12 cellular contexts compared by ENCODE assay signal in genomic region chr1:19735419-19736127, GRCh38.
DNase-seq lines count a peak whose midpoint lies in the region; ATAC-seq and TF ChIP-seq lines count a peak whose summit lies in the region.
"Had no signal": no experiment of that assay in that cellular context is flagged by ENCODE, and none has a peak within 500 bp of the region (broad histone marks: within the 10 kb centered on the region; RNA-seq: fewer than 3 reads in every experiment).

No MANE protein-coding gene starts in this region.

- H3F3A ChIP-seq in GM23248 (ENCODE audit: insufficient read depth), result peaks cover 11% of the 10 kb centered on the region

- no peak overlapping the region for H2AFZ ChIP-seq in GM23248
- H2AFZ ChIP-seq in Karpas-422 (ENCODE audit: low read length), result no peak overlapping the region

- DNase-seq in GM23248 (peak; percentile 99), adrenal gland (peak; percentile 86 to 96 (median 94)), right atrium auricular region (ENCODE audit: low spot score) (peak; percentile 84), stomach (no peak), Karpas-422 (no peak), Peyer's patch (no peak), NCI-H2171 (lab: John Stamatoyannopoulos, UW) (no peak)
- DNase-seq: activated B cell treated with CpG ODN at 0.5 μM for 24 hours; GF-D8; NK-92 treated with Interleukin-12 subunit alpha and Interleukin-12 subunit beta, amount 100 ng/mL, for 24 hours; stimulated activated CD4-positive, alpha-beta T cell treated with anti-CD3 and anti-CD28 coated beads, Interleukin-12 subunit alpha, Interleukin-12 subunit beta, amount 100 ng/mL, for 4 hours had no signal

- peak overlapping the region; percentile 38; the same call in 1 of the 2 replicates for H3K4me3 ChIP-seq in GM23248
- no peak overlapping the region for H3K4me3 ChIP-seq in adrenal gland
- no peak overlapping the region for H3K4me3 ChIP-seq in right atrium auricular region
- no peak overlapping the region for H3K4me3 ChIP-seq in stomach
- H3K4me3 ChIP-seq in Karpas-422 (ENCODE audit: low read length), result no peak overlapping the region
- H3K4me3 ChIP-seq in Peyer's patch, result no peak overlapping the region

- H4K20me1 ChIP-seq in GM23248 (ENCODE audit: insufficient read depth), result no peaks in the 10 kb centered on the region
- no peaks in the 10 kb centered on the region for H4K20me1 ChIP-seq in Karpas-422 (ENCODE audit: insufficient read depth, low read depth, low read length)

- H3K4me2 ChIP-seq in GM23248 (ENCODE audit: unreplicated experiment) (peak overlapping the region; percentile 68), Karpas-422 (ENCODE audit: low read depth, low read length, poor library complexity, severe bottlenecking) (no peak overlapping the region)

- H3K27me3 ChIP-seq in GM23248 (replicated peaks; ENCODE audit: insufficient read depth) (no peaks in the 10 kb centered on the region), adrenal gland (no peaks in the 10 kb centered on the region), right atrium auricular region (no peaks in the 10 kb centered on the region), stomach (no peaks in the 10 kb centered on the region), Karpas-422 (ENCODE audit: low read length) (no peaks in the 10 kb centered on the region), Peyer's patch (no peaks in the 10 kb centered on the region)

- H3K9me3 ChIP-seq in GM23248 (ENCODE audit: low read depth) (no peaks in the 10 kb centered on the region), adrenal gland (replicated peaks in 1 of 3) (no peaks in the 10 kb centered on the region), right atrium auricular region (peaks cover 0 to 5% of the 10 kb centered on the region in 2 donors), stomach (peaks cover 0 to 4% (median 1%) of the 10 kb centered on the region in 4 donors), Karpas-422 (ENCODE audit: low read length) (no peaks in the 10 kb centered on the region; the same call in 1 of the 2 replicates), Peyer's patch (peaks cover 0 to under 1% (median 0%) of the 10 kb centered on the region in 4 donors)

- no peak for TF ChIP-seq CTCF in adrenal gland (IDR thresholded peaks at IDR 0.05)
- no peak for TF ChIP-seq CTCF in right atrium auricular region (IDR thresholded peaks at IDR 0.05)
- no peak for TF ChIP-seq CTCF in stomach (IDR thresholded peaks at IDR 0.05)
- no peak for TF ChIP-seq CTCF in Peyer's patch (IDR thresholded peaks at IDR 0.05)

- in situ Hi-C loops in GM23248 (cut with MboI), result no loop called here

- H3K4me1 ChIP-seq in GM23248 (ENCODE audit: insufficient read depth) (peaks cover 21% of the 10 kb centered on the region), adrenal gland (replicated peaks in 1 of 2) (peaks cover 6 to 17% of the 10 kb centered on the region in 2 donors), right atrium auricular region (peaks cover 0 to 23% of the 10 kb centered on the region in 2 donors), stomach (peaks cover 10 to 50% (median 27%) of the 10 kb centered on the region in 4 donors), Karpas-422 (ENCODE audit: low read length) (no peaks in the 10 kb centered on the region), Peyer's patch (peaks cover 0 to 15% (median 0%) of the 10 kb centered on the region in 4 donors)

- H3K36me3 ChIP-seq in GM23248 (ENCODE audit: low read depth) (no peaks in the 10 kb centered on the region), adrenal gland (replicated peaks in 1 of 2) (peaks cover 0 to 3% of the 10 kb centered on the region in 2 donors), right atrium auricular region (no peaks in the 10 kb centered on the region), stomach (peaks cover 3 to 74% (median 67%) of the 10 kb centered on the region in 4 donors), Karpas-422 (ENCODE audit: insufficient read depth, low read length) (no peaks in the 10 kb centered on the region), Peyer's patch (peaks cover 0 to 11% (median 0%) of the 10 kb centered on the region in 3 donors)

- WGBS in GM23248 (ENCODE audit: low coverage in 1 of 2, low lambda C conversion rate in 2 of 2, missing lambda C conversion rate in 2 of 2), 2 experiments, result 2 to 4% methylated on average over 10 of the region's 10 CpGs
- WGBS in adrenal gland, 4 donors, result 29 to 40% (median 38%) methylated on average over 10 of the region's 10 CpGs
- 58 to 74% (median 64%) methylated on average over 10 of the region's 10 CpGs for WGBS in stomach, 5 donors

- H3K9me2 ChIP-seq in GM23248 (ENCODE audit: insufficient read depth), result no peaks in the 10 kb centered on the region
- H3K9me2 ChIP-seq in Karpas-422 (replicated peaks; ENCODE audit: insufficient read depth, low read length), result no peaks in the 10 kb centered on the region

- TF ChIP-seq EP300 in stomach (IDR thresholded peaks at IDR 0.05), result no peak

- ATAC-seq in HG03097 (IDR thresholded peaks at IDR 0.05; ENCODE audit: low FRiP score, unreplicated experiment), result no peak

- no peak for TF ChIP-seq POLR2A in adrenal gland (IDR thresholded peaks at IDR 0.05)
- no peak for TF ChIP-seq POLR2A in stomach (IDR thresholded peaks at IDR 0.05)
- TF ChIP-seq POLR2A in Peyer's patch (IDR thresholded peaks at IDR 0.05), result no peak

- intact Hi-C loops in adrenal gland (cut with DNase I), result no loop called here
- intact Hi-C loops in stomach (cut with DNase I; ENCODE audit: low total_unique reads), result no loop called here

- H3K79me2 ChIP-seq in GM23248 (ENCODE audit: insufficient read depth), result no peaks in the 10 kb centered on the region
- no peaks in the 10 kb centered on the region for H3K79me2 ChIP-seq in Karpas-422 (ENCODE audit: low read length)

- peak overlapping the region; percentile 68 for H3K9ac ChIP-seq in GM23248
- no peak overlapping the region for H3K9ac ChIP-seq in Karpas-422 (ENCODE audit: low read length)

- H3K27ac ChIP-seq in GM23248, result peak overlapping the region; percentile 88
- peak overlapping the region in 4 of 5 donors; percentile 42 to 78 (median 68) for H3K27ac ChIP-seq in adrenal gland
- peak overlapping the region; percentile 53 to 61 for H3K27ac ChIP-seq in right atrium auricular region
- peak overlapping the region in 4 of 5 donors; percentile 59 to 87 (median 66) for H3K27ac ChIP-seq in stomach
- no peak overlapping the region for H3K27ac ChIP-seq in Karpas-422 (ENCODE audit: low read length)
- H3K27ac ChIP-seq in Peyer's patch, result peak overlapping the region in 1 of 4 donors; percentile 60

Comparison
In these comparisons a context has a peak if more than half of its experiments do, and no peak if none do; other contexts are left out.
1. DNase-seq: peak in GM23248 (single experiment), adrenal gland (7 of 7) and right atrium auricular region (single experiment); none in stomach (single experiment), Karpas-422 (single experiment), Peyer's patch (0 of 3) and NCI-H2171 (single experiment).